ENCODE assay signal across 1 cellular context in genomic region chr6:55953384-55953783, GRCh38.
TF ChIP-seq lines count a peak whose summit lies in the region.

No MANE protein-coding gene starts in this region.

TF ChIP-seq in GM12878, 131 proteins besides CTCF, POLR2A, EP300 and RAD21 (continued from another document):
- no peak for TF ChIP-seq E2F4 (IDR thresholded peaks at IDR 0.05; ENCODE audit: low read depth, low read length)
- no peak for TF ChIP-seq RB1 (IDR thresholded peaks at IDR 0.05; ENCODE audit: borderline replicate concordance)
- TF ChIP-seq NBN (IDR thresholded peaks at IDR 0.05): no peak
- no peak for TF ChIP-seq POLR2AphosphoS5 (IDR thresholded peaks at IDR 0.05; ENCODE audit: low read length)
- no peak for TF ChIP-seq YY1 (IDR thresholded peaks at IDR 0.05; ENCODE audit: low read depth, low read length)
- TF ChIP-seq FOXK2 (IDR thresholded peaks at IDR 0.05): no peak
- TF ChIP-seq RELA (IDR thresholded peaks at IDR 0.05; ENCODE audit: borderline replicate concordance, partially characterized antibody): no peak
- TF ChIP-seq EZH2 (IDR thresholded peaks at IDR 0.05; ENCODE audit: borderline replicate concordance, control insufficient read depth, low read depth, low read length): no peak
- no peak for TF ChIP-seq ZZZ3 (IDR thresholded peaks at IDR 0.05; ENCODE audit: control insufficient read depth, insufficient read length, low read depth)
- no peak for TF ChIP-seq KLF5 (IDR thresholded peaks at IDR 0.05; ENCODE audit: partially characterized antibody)
- no peak for TF ChIP-seq DPF2 (IDR thresholded peaks at IDR 0.05)
- no peak for TF ChIP-seq SIX5 (IDR thresholded peaks at IDR 0.05; ENCODE audit: low read depth, low read length, severe bottlenecking)
- no peak for TF ChIP-seq ZSCAN29 (IDR thresholded peaks at IDR 0.05)
